In genomic region chrX:1325515-1326116, GRCh38 we compare ENCODE assay signal across 1 cellular context.
TF ChIP-seq lines count a peak whose summit lies in the region.

No MANE protein-coding gene starts in this region.

TF ChIP-seq in H1, 55 proteins besides CTCF, POLR2A, EP300 and RAD21 (continued from another document):
- TF ChIP-seq MAFK (IDR thresholded peaks at IDR 0.05; ENCODE audit: low read depth, low read length): no peak
- TF ChIP-seq TEAD4 (IDR thresholded peaks at IDR 0.05; ENCODE audit: low read depth, low read length): no peak
- no peak for TF ChIP-seq USF2 (IDR thresholded peaks at IDR 0.05; ENCODE audit: low read length)
- no peak for TF ChIP-seq TBP (IDR thresholded peaks at IDR 0.05; ENCODE audit: low read depth, low read length)
- TF ChIP-seq CTBP2 (IDR thresholded peaks at IDR 0.05; ENCODE audit: borderline replicate concordance, insufficient read depth, insufficient read length, low read length): no peak
- no peak for TF ChIP-seq BACH1 (IDR thresholded peaks at IDR 0.05; ENCODE audit: low read length)
- TF ChIP-seq HDAC2 (IDR thresholded peaks at IDR 0.05; ENCODE audit: borderline replicate concordance in 1 of 2, low read depth in 2 of 2, low read length in 2 of 2): no peak
- TF ChIP-seq EGR1 (IDR thresholded peaks at IDR 0.05; ENCODE audit: borderline replicate concordance, low read depth, low read length): no peak
- TF ChIP-seq RFX5 (IDR thresholded peaks at IDR 0.05; ENCODE audit: borderline replicate concordance, low read depth, low read length): no peak
- TF ChIP-seq ATF3 (IDR thresholded peaks at IDR 0.05; ENCODE audit: insufficient read depth, low read depth, low read length): no peak
- TF ChIP-seq SRF (IDR thresholded peaks at IDR 0.05; ENCODE audit: low read depth, low read length): no peak
